ENCODE assay signal across 8 cellular contexts in genomic region chr20:46688151-46689081, GRCh38. TPM values are rescaled to one million over a fixed set of nuclear protein-coding genes. Genes with fewer than 3 reads are reported as not detected.
A peak's percentile ranks its signal among the peaks of the same experiment; 100 is the strongest.
DNase-seq lines count a peak whose midpoint lies in the region; ATAC-seq and TF ChIP-seq lines count a peak whose summit lies in the region.

No MANE protein-coding gene starts in this region.

- peaks cover 46% of the 10 kb centered on the region for H3K79me2 ChIP-seq in GM23248 (ENCODE audit: insufficient read depth)

- H3K4me1 Mint-ChIP-seq in WTC11, result peaks cover 40% of the 10 kb centered on the region

- H3K27me3 Mint-ChIP-seq in WTC11 (ENCODE audit: low read depth), result no peaks in the 10 kb centered on the region

- TF ChIP-seq POLR2A in gastroesophageal sphincter (IDR thresholded peaks at IDR 0.05) (no peak), sigmoid colon (IDR thresholded peaks at IDR 0.05) (no peak)

- H3K36me3 ChIP-seq in GM23248 (ENCODE audit: low read depth), result peaks cover 6% of the 10 kb centered on the region; the same call in 1 of the 2 replicates
- peaks cover 0 to 24% of the 10 kb centered on the region in 2 donors for H3K36me3 ChIP-seq in gastroesophageal sphincter
- H3K36me3 ChIP-seq in sigmoid colon, result peaks cover 0 to 22% (median 2%) of the 10 kb centered on the region in 4 donors

- no peaks in the 10 kb centered on the region for H3K9me2 ChIP-seq in GM23248 (ENCODE audit: insufficient read depth)

- H4K20me1 ChIP-seq in GM23248 (ENCODE audit: insufficient read depth), result no peaks in the 10 kb centered on the region

- H3K9ac ChIP-seq in GM23248, result peak overlapping the region; percentile 93

- TF ChIP-seq CTCF in WTC11 (IDR thresholded peaks at IDR 0.05) (no peak), gastroesophageal sphincter (IDR thresholded peaks at IDR 0.05) (no peak), sigmoid colon (IDR thresholded peaks at IDR 0.05) (no peak)

- H3K27ac ChIP-seq in GM23248 (peak overlapping the region; percentile 86), gastroesophageal sphincter (peak overlapping the region; percentile 90 to 97 (median 97)), sigmoid colon (peak overlapping the region; percentile 94 to 99 (median 96))

- peak overlapping the region; percentile 96 for H3K4me3 Mint-ChIP-seq in WTC11

- H3K9me3 ChIP-seq in GM23248 (ENCODE audit: low read depth), result no peaks in the 10 kb centered on the region
- H3K9me3 ChIP-seq in gastroesophageal sphincter, result no peaks in the 10 kb centered on the region
- no peaks in the 10 kb centered on the region for H3K9me3 ChIP-seq in sigmoid colon

- in situ Hi-C loops in ACHN (cut with HindIII; ENCODE audit: low pct_ligation_motif_present, low pct_unique_long_range_greater_than_20kb, low sequenced_read_pairs), result no loop called here
- in situ Hi-C loops in GM23248 (cut with MboI), result no loop called here

- peak overlapping the region; percentile 85 for H3K4me3 ChIP-seq in GM23248
- peak overlapping the region; percentile 81 to 83 for H3K4me3 ChIP-seq in gastroesophageal sphincter
- H3K4me3 ChIP-seq in sigmoid colon, result peak overlapping the region; percentile 80 to 91 (median 86)

- H3F3A ChIP-seq in GM23248 (ENCODE audit: insufficient read depth), result peaks cover 28% of the 10 kb centered on the region

- CTCF ChIA-PET in WTC11 (lab: Charles Lee), result interaction anchor here (1.0 to 1.5 kb wide), 3 partner anchors 126 to 695 kb away, joined by 3 to 5 read pairs (median 3); no protein-coding TSS in a partner anchor

- peak overlapping the region; percentile 72 for H2AFZ ChIP-seq in GM23248

- peaks cover 18% of the 10 kb centered on the region for H3K36me3 Mint-ChIP-seq in WTC11

- POLR2A ChIA-PET in WTC11 (lab: Charles Lee), result no interaction called here

- WGBS in GM23248 (ENCODE audit: low coverage in 1 of 2, low lambda C conversion rate in 2 of 2, missing lambda C conversion rate in 2 of 2), 2 experiments, result 13 to 14% methylated on average over 20 of the region's 20 CpGs
- 12 to 17% methylated on average over 20 of the region's 20 CpGs for WGBS in gastroesophageal sphincter (ENCODE audit: low coverage in 1 of 2), 2 donors
- WGBS in sigmoid colon, 2 donors, result 10 to 18% methylated on average over 20 of the region's 20 CpGs

- peak; percentile 28 for DNase-seq in ACHN
- peak; percentile 76 for DNase-seq in GM23248
- no peak for DNase-seq in WTC11 (ENCODE audit: low spot score)
- peak; percentile 80 for DNase-seq in sigmoid colon
- no peak for DNase-seq in middle frontal gyrus (ENCODE audit: extremely low spot score, low spot score)
- no peak for DNase-seq in H4 (ENCODE audit: low spot score)

- H3K4me2 ChIP-seq in GM23248 (ENCODE audit: unreplicated experiment), result peak overlapping the region; percentile 92

- intact Hi-C loops in sigmoid colon (cut with DNase I), result loop anchor here (1.0 to 10.0 kb wide), 2 partner anchors 21 to 594 kb away; partner anchors contain the start of gene SLC2A10

- H3K9me3 Mint-ChIP-seq in WTC11, result peaks cover 5% of the 10 kb centered on the region

- ATAC-seq in WTC11 (no peak), gastroesophageal sphincter (peak; percentile 0), HG03378 (IDR thresholded peaks at IDR 0.05; ENCODE audit: unreplicated experiment) (no peak)

- TF ChIP-seq EP300 in gastroesophageal sphincter (IDR thresholded peaks at IDR 0.05) (no peak), sigmoid colon (IDR thresholded peaks at IDR 0.05) (no peak)

- peak overlapping the region; percentile 97 for H3K27ac Mint-ChIP-seq in WTC11

- H3K4me1 ChIP-seq in GM23248 (ENCODE audit: insufficient read depth) (peaks cover 11% of the 10 kb centered on the region), gastroesophageal sphincter (peaks cover 16 to 57% (median 19%) of the 10 kb centered on the region in 3 donors), sigmoid colon (peaks cover 0 to 48% (median 37%) of the 10 kb centered on the region in 4 donors)

- H3K27me3 ChIP-seq in GM23248 (replicated peaks; ENCODE audit: insufficient read depth), result no peaks in the 10 kb centered on the region
- no peaks in the 10 kb centered on the region for H3K27me3 ChIP-seq in gastroesophageal sphincter
- H3K27me3 ChIP-seq in sigmoid colon, result no peaks in the 10 kb centered on the region

TF ChIP-seq in WTC11, 78 proteins besides CTCF, POLR2A, EP300 and RAD21:
- TF ChIP-seq ERG (CRISPR knock-in tag; IDR thresholded peaks at IDR 0.05) (no peak), NFE2L1 (CRISPR knock-in tag; IDR thresholded peaks at IDR 0.05) (no peak), MXD4 (CRISPR knock-in tag; IDR thresholded peaks at IDR 0.05; ENCODE audit: borderline replicate concordance) (no peak), USF1 (CRISPR knock-in tag; IDR thresholded peaks at IDR 0.05) (no peak; the same call in 1 of the 2 replicates), EMX1 (CRISPR knock-in tag; IDR thresholded peaks at IDR 0.05) (no peak), GTF2I (CRISPR knock-in tag; conservative IDR thresholded peaks at IDR 0.05) (peak; percentile 78; the same call in 1 of the 2 replicates), TCF7 (CRISPR knock-in tag; IDR thresholded peaks at IDR 0.05; ENCODE audit: low read depth) (no peak)

RNA-seq across cellular contexts. Expression of gene TP53RK, which starts 0.8 kb away (rescaled TPM):
- 20.1 and 24.1 TPM in 2 replicates for total RNA-seq in GM23248 (2014; rRNA removed; shearing (Covaris generic))
- 23.6 and 24.0 TPM in 2 replicates for polyA plus RNA-seq in GM23248 (2016; fragmentation: Nextera tagmentation; extraction: Ambion mirVana)
- total RNA-seq in WTC11 (2021), result 11.9 to 13.4 TPM (median 12.4 TPM) in 3 replicates
- total RNA-seq in gastroesophageal sphincter, result 10 to 100 TPM; 14.6 to 21.3 (median 18.7) TPM
- 10 to 100 TPM in 3 of 4 donors, 1 to 10 TPM in 1; 9.1 to 24.4 (median 18.9) TPM for total RNA-seq in sigmoid colon
- polyA plus RNA-seq in sigmoid colon, result 10 to 100 TPM in 1 of 3 donors, 1 to 10 TPM in 2; 8.4 to 10.2 (median 9.5) TPM
- 15.7 and 17.0 TPM in 2 replicates for total RNA-seq in H4 (2014; rRNA removed; shearing (Covaris generic))

RNA-seq across cellular contexts. Expression of gene SLC2A10, which starts 21.0 kb away (rescaled TPM):
- total RNA-seq in GM23248 (2014; rRNA removed; shearing (Covaris generic)), result 48.0 and 50.2 TPM in 2 replicates
- polyA plus RNA-seq in GM23248 (2016; fragmentation: Nextera tagmentation; extraction: Ambion mirVana), result 26.2 and 29.7 TPM in 2 replicates
- total RNA-seq in WTC11 (2021), result 8.0 to 12.0 TPM (median 10.8 TPM) in 3 replicates
- total RNA-seq in gastroesophageal sphincter, result 10 to 100 TPM in 3 of 4 donors, 1 to 10 TPM in 1; 10.0 to 20.1 (median 11.5) TPM
- 10 to 100 TPM in 1 of 4 donors, 1 to 10 TPM in 3; 6.4 to 18.8 (median 8.8) TPM for total RNA-seq in sigmoid colon
- 10 to 100 TPM in 2 of 3 donors, 1 to 10 TPM in 1; 8.6 to 28.2 (median 10.9) TPM for polyA plus RNA-seq in sigmoid colon
- 3.2 and 3.9 TPM in 2 replicates for total RNA-seq in H4 (2014; rRNA removed; shearing (Covaris generic))

RNA-seq across cellular contexts. Expression of gene SLC13A3, which starts 37.2 kb away (rescaled TPM):
- 0.89 and 2.4 TPM in 2 replicates for total RNA-seq in GM23248 (2014; rRNA removed; shearing (Covaris generic))
- polyA plus RNA-seq in GM23248 (2016; fragmentation: Nextera tagmentation; extraction: Ambion mirVana) (2.3 and 4.6 TPM in 2 replicates), sigmoid colon (under 1 TPM in 1 of 3 donors, not detected in 2; 0.48 TPM)
- total RNA-seq in WTC11 (2021) (10.6 to 13.5 TPM (median 11.9 TPM) in 3 replicates), gastroesophageal sphincter (1 to 10 TPM in 1 of 4 donors, under 1 TPM in 3; 0.62 to 1.6 (median 0.80) TPM), sigmoid colon (1 to 10 TPM in 3 of 4 donors, under 1 TPM in 1; 0.49 to 4.2 (median 1.8) TPM)
- total RNA-seq in H4 (2014; rRNA removed; shearing (Covaris generic)), result 0.12 TPM in 1 of 2 replicates, not detected in the other

Comparison
In these comparisons a context has a peak if more than half of its experiments do, and no peak if none do; other contexts are left out.
1. DNase-seq: peak in ACHN (single experiment), GM23248 (single experiment) and sigmoid colon (single experiment); none in WTC11 (single experiment), middle frontal gyrus (single experiment) and H4 (single experiment).
2. Peak in every context shown above with its lines, with median percentiles within 50 percentile points of each other: H3K27ac ChIP-seq and H3K4me3 ChIP-seq.